Comparison of ENCODE assay signal across 1 cellular context in the genomic region with DNA sequence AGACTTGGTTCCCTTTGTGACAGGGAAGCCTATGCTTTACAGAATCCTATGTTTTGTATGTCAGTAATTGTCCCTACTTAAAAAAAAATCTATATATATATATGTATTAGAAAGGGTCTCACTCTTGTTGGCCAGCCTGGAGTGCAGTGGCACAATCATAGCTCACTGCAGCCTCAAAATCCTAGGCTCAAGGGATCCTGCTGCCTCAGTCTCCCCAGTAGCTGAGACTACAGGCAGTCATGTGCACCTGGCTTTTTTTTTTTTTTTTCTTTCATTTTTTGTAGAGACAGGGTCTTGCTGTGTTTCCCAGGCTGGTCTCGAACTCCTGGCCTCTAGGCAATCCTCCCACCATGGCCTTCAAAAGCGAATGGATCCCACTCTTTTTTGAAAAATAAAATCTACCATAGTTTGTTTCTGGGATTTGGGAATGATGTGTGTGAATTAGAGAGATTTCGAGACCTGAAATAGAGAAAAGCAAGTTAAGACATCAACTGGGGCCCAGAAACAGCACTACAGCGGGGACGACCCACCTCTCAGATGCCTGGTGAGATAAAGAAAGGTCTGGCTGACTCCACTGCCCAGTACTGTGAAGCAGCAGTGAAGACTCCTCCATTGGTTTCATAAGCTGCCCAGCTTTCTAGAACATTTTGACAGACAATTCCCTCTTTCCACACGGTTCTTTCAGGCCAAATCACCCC.
TF ChIP-seq lines count a peak whose summit lies in the region.

No MANE protein-coding gene starts in this region.

TF ChIP-seq in HEK293, 187 proteins besides CTCF, POLR2A, EP300 and RAD21 (continued from another document):
- no peak for TF ChIP-seq ZBTB10 (tag by site-specific recombination; IDR thresholded peaks at IDR 0.05)
- TF ChIP-seq ZSCAN30 (tag by site-specific recombination; IDR thresholded peaks at IDR 0.05): no peak
- no peak for TF ChIP-seq ZNF341 (tag by site-specific recombination; IDR thresholded peaks at IDR 0.05; ENCODE audit: low read depth)
- no peak for TF ChIP-seq ZNF747 (tag by site-specific recombination; IDR thresholded peaks at IDR 0.05)
